In genomic region chr15:31352283-31352880, GRCh38 we compare ENCODE assay signal across 8 cellular contexts. TPM values are rescaled to one million over a fixed set of nuclear protein-coding genes. Genes with fewer than 3 reads are reported as not detected.
A peak's percentile ranks its signal among the peaks of the same experiment; 100 is the strongest.
DNase-seq lines count a peak whose midpoint lies in the region; ATAC-seq lines count a peak whose summit lies in the region.
"Had no signal": no experiment of that assay in that cellular context is flagged by ENCODE, and none has a peak within 500 bp of the region (broad histone marks: within the 10 kb centered on the region; RNA-seq: fewer than 3 reads in every experiment).

No MANE protein-coding gene starts in this region.

- H3K36me3 Mint-ChIP-seq in T-cell, result peaks cover 31% of the 10 kb centered on the region
- H3K36me3 Mint-ChIP-seq in stimulated activated naive B cell treated with anti-CD40 and anti-IgM and Interleukin-4, amounts not matched to agents 10 μg/mL and 1 μg/mL and 100 μg/mL, for 72 hours, result peaks cover 51 to 67% of the 10 kb centered on the region in 2 donors

- peaks cover 96 to 100% (median 100%) of the 10 kb centered on the region in 3 donors for H3K4me1 Mint-ChIP-seq in T-cell
- peaks cover 80 to 100% of the 10 kb centered on the region in 2 donors for H3K4me1 Mint-ChIP-seq in stimulated activated naive B cell treated with anti-CD40 and anti-IgM and Interleukin-4, amounts not matched to agents 10 μg/mL and 1 μg/mL and 100 μg/mL, for 72 hours

- no peak overlapping the region for H3K4me3 ChIP-seq in HUES64 (ENCODE audit: low read length)

- H3K27ac ChIP-seq in HUES64 (ENCODE audit: low read depth, low read length), result 0 out of 2 replicates have a peak overlapping the region, but pooled peaks have one; percentile 5

- POLR2A ChIA-PET in T-cell (lab: Charles Lee), result interaction anchor here in 1 of 2 donors (0.7 kb wide), 1 partner anchor 151 kb away, joined by 3 read pairs; no protein-coding TSS in a partner anchor

- 88% methylated on average over 9 of the region's 9 CpGs for WGBS in HUES64

- no peak for DNase-seq in T-cell
- peak; percentile 91 for DNase-seq in left ventricle myocardium superior
- no peak for DNase-seq in stimulated activated naive B cell treated with anti-CD40 and anti-IgM and Interleukin-4, amounts not matched to agents 10 μg/mL and 1 μg/mL and 100 μg/mL, for 72 hours
- no peak for DNase-seq in NCI-H146 (lab: John Stamatoyannopoulos, UW)
- DNase-seq: effector CD4-positive, alpha-beta T cell had no signal

- CTCF ChIA-PET in T-cell (lab: Charles Lee), result interaction anchor here in 1 of 2 donors (2.0 kb wide), 1 partner anchor 11 kb away, joined by 4 read pairs; no protein-coding TSS in a partner anchor

- ATAC-seq in T-cell (replicated peaks in 1 of 4) (peak in 2 of 4 experiments; percentile 4 to 6), left ventricle myocardium superior (peak; percentile 79), GM18909 (IDR thresholded peaks at IDR 0.05; ENCODE audit: poor library complexity, unreplicated experiment) (no peak), GM18498 (IDR thresholded peaks at IDR 0.05; ENCODE audit: unreplicated experiment) (no peak)
- ATAC-seq in stimulated activated naive B cell treated with anti-CD40 and anti-IgM and Interleukin-4, amounts not matched to agents 10 μg/mL and 1 μg/mL and 100 μg/mL, for 72 hours (replicated peaks), result no peak

- no peaks in the 10 kb centered on the region for H3K27me3 ChIP-seq in HUES64 (ENCODE audit: insufficient read depth, low read length)

- peak overlapping the region; percentile 62 to 94 (median 76) for H3K4me3 Mint-ChIP-seq in T-cell
- peak overlapping the region; percentile 83 to 84 for H3K4me3 Mint-ChIP-seq in stimulated activated naive B cell treated with anti-CD40 and anti-IgM and Interleukin-4, amounts not matched to agents 10 μg/mL and 1 μg/mL and 100 μg/mL, for 72 hours

- no peaks in the 10 kb centered on the region for H3K9me3 Mint-ChIP-seq in T-cell
- H3K9me3 Mint-ChIP-seq in stimulated activated naive B cell treated with anti-CD40 and anti-IgM and Interleukin-4, amounts not matched to agents 10 μg/mL and 1 μg/mL and 100 μg/mL, for 72 hours, result no peaks in the 10 kb centered on the region

- H3K27ac Mint-ChIP-seq in T-cell, result peak overlapping the region; percentile 96 to 98
- peak overlapping the region; percentile 95 for H3K27ac Mint-ChIP-seq in stimulated activated naive B cell treated with anti-CD40 and anti-IgM and Interleukin-4, amounts not matched to agents 10 μg/mL and 1 μg/mL and 100 μg/mL, for 72 hours

- H3K36me3 ChIP-seq in HUES64 (ENCODE audit: insufficient read depth, low read length), result no peaks in the 10 kb centered on the region

- peaks cover 10% of the 10 kb centered on the region; the same call in 1 of the 2 replicates for H3K4me1 ChIP-seq in HUES64 (ENCODE audit: insufficient read depth, low read length)

- intact Hi-C loops in left ventricle myocardium superior (cut with micrococcal nuclease), result no loop called here

- H3K27me3 Mint-ChIP-seq in T-cell, result no peaks in the 10 kb centered on the region
- H3K27me3 Mint-ChIP-seq in stimulated activated naive B cell treated with anti-CD40 and anti-IgM and Interleukin-4, amounts not matched to agents 10 μg/mL and 1 μg/mL and 100 μg/mL, for 72 hours, result no peaks in the 10 kb centered on the region

- H3K9ac ChIP-seq in HUES64 (ENCODE audit: low read depth, low read length), result no peak overlapping the region

- no peaks in the 10 kb centered on the region for H3K9me3 ChIP-seq in HUES64 (ENCODE audit: insufficient read depth, low read depth, low read length)

RNA-seq across cellular contexts. Expression of gene KLF13, which starts 25.7 kb away (rescaled TPM):
- 27.7 TPM for polyA plus RNA-seq in HUES64 (2013, experiment 1 of 2)
- 33.5 TPM for polyA plus RNA-seq in HUES64 (2013, experiment 2 of 2)
- total RNA-seq in T-cell, result 100 to 1,000 TPM; 218 to 327 (median 288) TPM
- total RNA-seq in left ventricle myocardium superior, result 85.3 TPM
